Comparison of ENCODE assay signal across 1 cellular context in genomic region chr17:11622468-11622867, GRCh38.
TF ChIP-seq lines count a peak whose summit lies in the region.

No MANE protein-coding gene starts in this region.

TF ChIP-seq in IMR-90, 13 proteins besides CTCF, POLR2A, EP300 and RAD21:
- no peak for TF ChIP-seq CEBPB (IDR thresholded peaks at IDR 0.05; ENCODE audit: low read depth, low read length)
- no peak for TF ChIP-seq RFX5 (IDR thresholded peaks at IDR 0.05; ENCODE audit: low read depth, low read length)
- TF ChIP-seq MAFK (IDR thresholded peaks at IDR 0.05; ENCODE audit: low read depth, low read length) = no peak
- no peak for TF ChIP-seq RCOR1 (IDR thresholded peaks at IDR 0.05; ENCODE audit: insufficient replicate concordance, low read length)
- TF ChIP-seq MAZ (IDR thresholded peaks at IDR 0.05; ENCODE audit: borderline replicate concordance, low read depth, low read length) = no peak
- no peak for TF ChIP-seq NFE2L2 (IDR thresholded peaks at IDR 0.05; ENCODE audit: low read depth, low read length)
- TF ChIP-seq BHLHE40 (IDR thresholded peaks at IDR 0.05; ENCODE audit: low read depth, low read length) = no peak
- TF ChIP-seq ELK1 (IDR thresholded peaks at IDR 0.05; ENCODE audit: borderline replicate concordance, low read depth, low read length) = no peak
- TF ChIP-seq FOS (IDR thresholded peaks at IDR 0.05; ENCODE audit: low read depth, low read length) = no peak
- no peak for TF ChIP-seq CHD1 (IDR thresholded peaks at IDR 0.05; ENCODE audit: low read depth, low read length)
- TF ChIP-seq, protein P1, sequence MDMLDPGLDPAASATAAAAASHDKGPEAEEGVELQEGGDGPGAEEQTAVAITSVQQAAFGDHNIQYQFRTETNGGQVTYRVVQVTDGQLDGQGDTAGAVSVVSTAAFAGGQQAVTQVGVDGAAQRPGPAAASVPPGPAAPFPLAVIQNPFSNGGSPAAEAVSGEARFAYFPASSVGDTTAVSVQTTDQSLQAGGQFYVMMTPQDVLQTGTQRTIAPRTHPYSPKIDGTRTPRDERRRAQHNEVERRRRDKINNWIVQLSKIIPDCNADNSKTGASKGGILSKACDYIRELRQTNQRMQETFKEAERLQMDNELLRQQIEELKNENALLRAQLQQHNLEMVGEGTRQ (IDR thresholded peaks at IDR 0.05; ENCODE audit: low read depth, low read length) = no peak
- TF ChIP-seq SMC3 (IDR thresholded peaks at IDR 0.05; ENCODE audit: low read depth, low read length) = no peak
